ENCODE assay signal across 11 cellular contexts in genomic region chr5:143101134-143101533, GRCh38.
DNase-seq lines count a peak whose midpoint lies in the region; ATAC-seq, FAIRE-seq and TF ChIP-seq lines count a peak whose summit lies in the region.
"Had no signal": no experiment of that assay in that cellular context is flagged by ENCODE, and none has a peak within 500 bp of the region (broad histone marks: within the 10 kb centered on the region; RNA-seq: fewer than 3 reads in every experiment).

No MANE protein-coding gene starts in this region.

- H3K9ac ChIP-seq in BLaER1 (no peak overlapping the region), MM.1S (ENCODE audit: low read length) (peak overlapping the region; percentile 6; the same call in 1 of the 2 replicates)

- H3K4me2 ChIP-seq in BLaER1 (peak overlapping the region; percentile 51), MM.1S (ENCODE audit: low read depth, low read length) (peak overlapping the region; percentile 65)

- peak overlapping the region; percentile 31 for H2AFZ ChIP-seq in MM.1S (ENCODE audit: low read length)

- peaks cover 18% of the 10 kb centered on the region for H3K4me1 ChIP-seq in BLaER1
- peaks cover 15% of the 10 kb centered on the region for H3K4me1 ChIP-seq in MM.1S (ENCODE audit: low read length)

- DNase-seq in MM.1S (peak; percentile 66), A172 (ENCODE audit: low spot score) (no peak), activated gamma-delta T cell (lab: John Stamatoyannopoulos, UW) (no peak), DMS153 treated with DMSO at 0.1 percent for 48 hours (lab: John Stamatoyannopoulos, UW; ENCODE audit: unreplicated experiment) (no peak), RCC 7860 (ENCODE audit: low spot score) (no peak)

- ATAC-seq in GM18868 (IDR thresholded peaks at IDR 0.05; ENCODE audit: unreplicated experiment): peak; percentile 91
- ATAC-seq in HG02623 (IDR thresholded peaks at IDR 0.05; ENCODE audit: unreplicated experiment): peak; percentile 75
- ATAC-seq: HCT116, SK-N-SH treated with all-trans-retinoic acid at 6 μM for 48 hours had no signal

- H3K27me3 ChIP-seq in BLaER1 (no peaks in the 10 kb centered on the region), MM.1S (replicated peaks; ENCODE audit: insufficient read depth, low read length) (no peaks in the 10 kb centered on the region)
- H3K27me3 ChIP-seq: tibial nerve had no signal

- H3K4me3 ChIP-seq in BLaER1 (no peak overlapping the region), MM.1S (ENCODE audit: low read length) (peak overlapping the region; percentile 15; the same call in 1 of the 2 replicates)
- H3K4me3 ChIP-seq: tibial nerve had no signal

- 0 out of 2 replicates have a peak, but pooled peaks cover 3% of the 10 kb centered on the region for H3F3A ChIP-seq in MM.1S (ENCODE audit: insufficient read depth, low read length)

- H3K9me2 ChIP-seq in MM.1S (replicated peaks; ENCODE audit: insufficient read depth, low read length): no peaks in the 10 kb centered on the region

- no peak for FAIRE-seq in RCC 7860 (lab: Jason Lieb, UNC)

- H3K9me3 ChIP-seq in BLaER1 (no peaks in the 10 kb centered on the region), MM.1S (replicated peaks; ENCODE audit: insufficient read depth, low read length) (no peaks in the 10 kb centered on the region)
- H3K9me3 ChIP-seq: tibial nerve had no signal

- H4K20me1 ChIP-seq in BLaER1 (no peaks in the 10 kb centered on the region), MM.1S (ENCODE audit: insufficient read depth, low read length) (no peaks in the 10 kb centered on the region)

- no peaks in the 10 kb centered on the region for H3K79me2 ChIP-seq in MM.1S (ENCODE audit: low read length)

- no peak overlapping the region for H3K27ac ChIP-seq in BLaER1
- peak overlapping the region; percentile 51; the same call in 1 of the 2 replicates for H3K27ac ChIP-seq in MM.1S (ENCODE audit: low read length)

- TF ChIP-seq CTCF in MM.1S (IDR thresholded peaks at IDR 0.05; ENCODE audit: low read length): no peak

- H3K36me3 ChIP-seq in BLaER1 (no peaks in the 10 kb centered on the region), MM.1S (replicated peaks; ENCODE audit: insufficient read depth, low read length) (no peaks in the 10 kb centered on the region)
- H3K36me3 ChIP-seq: tibial nerve had no signal
